Comparison of ENCODE assay signal across 15 cellular contexts in genomic region chr12:31245822-31246469, GRCh38.
DNase-seq lines count a peak whose midpoint lies in the region; ATAC-seq and TF ChIP-seq lines count a peak whose summit lies in the region.
"Had no signal": no experiment of that assay in that cellular context is flagged by ENCODE, and none has a peak within 500 bp of the region (broad histone marks: within the 10 kb centered on the region; RNA-seq: fewer than 3 reads in every experiment).

No MANE protein-coding gene starts in this region.

- H3K4me1 ChIP-seq in NT2/D1 (ENCODE audit: insufficient read depth, insufficient read length) = peaks cover 8% of the 10 kb centered on the region
- H3K4me1 ChIP-seq: left ventricle myocardium inferior had no signal

- TF ChIP-seq CTCF in choroid plexus epithelial cell (conservative IDR thresholded peaks at IDR 0.05; ENCODE audit: low read depth, low read length) = peak; percentile 32

- H3K9ac ChIP-seq in NT2/D1 (ENCODE audit: insufficient read length, low read depth) = peak overlapping the region; percentile 2

- no peaks in the 10 kb centered on the region for H3K9me3 ChIP-seq in NT2/D1 (ENCODE audit: insufficient read depth, low read length)
- H3K9me3 ChIP-seq: left ventricle myocardium inferior had no signal

- H3K36me3 ChIP-seq in H7 (replicated peaks; ENCODE audit: control insufficient read depth, insufficient read depth, low read length) (no peaks in the 10 kb centered on the region), NT2/D1 (ENCODE audit: insufficient read depth, insufficient read length, low read length) (no peaks in the 10 kb centered on the region)
- H3K36me3 ChIP-seq: left ventricle myocardium inferior had no signal

- DNase-seq in H7 (peak; percentile 68), NT2/D1 (ENCODE audit: low read depth, low spot score) (peak; percentile 71), choroid plexus epithelial cell (ENCODE audit: low read depth) (peak; percentile 19), myocyte (ENCODE audit: low read depth) (peak; percentile 25)
- DNase-seq in stimulated activated naive CD8-positive, alpha-beta T cell treated with anti-CD3 and anti-CD28 coated beads, Interleukin-15, Interleukin-2, amounts not matched to agents 100 U/mL and 50 U/mL, for 24 hours = no peak
- DNase-seq: activated CD4-positive, alpha-beta T cell treated with anti-CD3 and anti-CD28 coated beads for 1 hour; CD4-positive, alpha-beta memory T cell; cerebellar nuclear complex; HCEC 1CT; left ventricle myocardium inferior; NCI-H226 had no signal

- H3K4me3 ChIP-seq in H7 (ENCODE audit: insufficient read depth, low read depth, low read length) = no peak overlapping the region
- no peak overlapping the region for H3K4me3 ChIP-seq in NT2/D1 (ENCODE audit: insufficient read length, low read depth)
- no peak overlapping the region for H3K4me3 ChIP-seq in choroid plexus epithelial cell (ENCODE audit: low read depth, low read length)
- H3K4me3 ChIP-seq: left ventricle myocardium inferior had no signal

- H3K27me3 ChIP-seq in H7 (ENCODE audit: control insufficient read depth, insufficient read depth, low read length) = no peaks in the 10 kb centered on the region
- H3K27me3 ChIP-seq in NT2/D1 (ENCODE audit: insufficient read depth, insufficient read length) = no peaks in the 10 kb centered on the region

- ATAC-seq in stimulated activated naive CD8-positive, alpha-beta T cell treated with anti-CD3 and anti-CD28 coated beads, Interleukin-15, Interleukin-2, amounts not matched to agents 100 U/mL and 50 U/mL, for 24 hours = no peak
- no peak for ATAC-seq in HG03565 (IDR thresholded peaks at IDR 0.05; ENCODE audit: unreplicated experiment)
- ATAC-seq in HG03342 (IDR thresholded peaks at IDR 0.05; ENCODE audit: unreplicated experiment) = no peak
- no peak for ATAC-seq in GM18502 (IDR thresholded peaks at IDR 0.05; ENCODE audit: poor library complexity, unreplicated experiment)
- ATAC-seq: stimulated activated effector memory CD8-positive, alpha-beta T cell treated with anti-CD3 and anti-CD28 coated beads, Interleukin-12 subunit alpha, Interleukin-12 subunit beta, amount 100 ng/mL, for 72 hours had no signal
